ENCODE assay signal across 34 cellular contexts in genomic region chr13:78443839-78444238, GRCh38.
DNase-seq lines count a peak whose midpoint lies in the region; ATAC-seq, FAIRE-seq and TF ChIP-seq lines count a peak whose summit lies in the region.
"Had no signal": no experiment of that assay in that cellular context is flagged by ENCODE, and none has a peak within 500 bp of the region (broad histone marks: within the 10 kb centered on the region; RNA-seq: fewer than 3 reads in every experiment).

No MANE protein-coding gene starts in this region.

- no peaks in the 10 kb centered on the region for H3K9me3 ChIP-seq in HepG2 (ENCODE audit: low read length)
- H3K9me3 ChIP-seq in right lobe of liver, result no peaks in the 10 kb centered on the region
- H3K9me3 ChIP-seq in A549, result no peaks in the 10 kb centered on the region
- no peaks in the 10 kb centered on the region for H3K9me3 ChIP-seq in IMR-90 (ENCODE audit: control insufficient read depth, insufficient read depth, low read length)
- no peaks in the 10 kb centered on the region for H3K9me3 ChIP-seq in K562 (replicated peaks; ENCODE audit: control insufficient read depth, insufficient read depth, low read depth, low read length)
- no peaks in the 10 kb centered on the region for H3K9me3 ChIP-seq in GM23248 (ENCODE audit: low read depth)
- H3K9me3 ChIP-seq: BE2C; BLaER1; BLaER1 treated with 17β-estradiol and CSF1 and Interleukin-3, amounts not matched to agents 10 nM and 100 nM; Caco-2 had no signal

- H4K20me1 ChIP-seq in HepG2 (ENCODE audit: insufficient read depth, low read length) (no peaks in the 10 kb centered on the region), IMR-90 (ENCODE audit: insufficient read depth, low read length) (no peaks in the 10 kb centered on the region), K562 (replicated peaks; ENCODE audit: control insufficient read depth, insufficient read depth, low read length) (no peaks in the 10 kb centered on the region), GM23248 (ENCODE audit: insufficient read depth) (no peaks in the 10 kb centered on the region)
- H4K20me1 ChIP-seq: BLaER1; BLaER1 treated with 17β-estradiol and CSF1 and Interleukin-3, amounts not matched to agents 10 nM and 100 nM had no signal

- intact Hi-C loops in HepG2 (cut with micrococcal nuclease; ENCODE audit: unreplicated experiment), result no loop called here
- intact Hi-C loops in right lobe of liver (cut with DNase I), result no loop called here
- intact Hi-C loops in IMR-90 (cut with micrococcal nuclease), result no loop called here
- intact Hi-C loops in K562 (cut with micrococcal nuclease), result no loop called here

- TF ChIP-seq EP300 in HepG2 (IDR thresholded peaks at IDR 0.05; ENCODE audit: low read depth in 2 of 2, low read length in 2 of 2) (no peak), HepG2 (CRISPR knock-in tag; IDR thresholded peaks at IDR 0.05; ENCODE audit: borderline replicate concordance) (no peak), A549 (IDR thresholded peaks at IDR 0.05) (no peak), K562 (IDR thresholded peaks at IDR 0.05; ENCODE audit: low read length) (no peak)

- H2AFZ ChIP-seq in HepG2 (ENCODE audit: low read length) (no peak overlapping the region), IMR-90 (replicated peaks; ENCODE audit: low read length, poor library complexity) (no peak overlapping the region), K562 (ENCODE audit: low read depth, low read length) (no peak overlapping the region), GM23248 (no peak overlapping the region)

- TF ChIP-seq POLR2A in HepG2 (IDR thresholded peaks at IDR 0.05; ENCODE audit: insufficient read depth in 1 of 2, low read depth in 2 of 2, low read length in 2 of 2), result no peak
- TF ChIP-seq POLR2A in right lobe of liver (IDR thresholded peaks at IDR 0.05), result no peak
- no peak for TF ChIP-seq POLR2A in A549 (IDR thresholded peaks at IDR 0.05; ENCODE audit: low read length)
- TF ChIP-seq POLR2A in IMR-90 (IDR thresholded peaks at IDR 0.05; ENCODE audit: low read depth, low read length), result no peak
- TF ChIP-seq POLR2A in K562 (conservative IDR thresholded peaks at IDR 0.05), result no peak

- CTCF ChIA-PET in HepG2 (lab: Yijun Ruan, JAX; ENCODE audit: low intra/inter-chr PET ratio, low total read pairs) (no interaction called here), A549 (lab: Yijun Ruan, JAX) (no interaction called here), IMR-90 (lab: Yijun Ruan, JAX) (no interaction called here), K562 (lab: Yijun Ruan, JAX; ENCODE audit: low intra/inter-chr PET ratio) (no interaction called here)

- H3K36me3 ChIP-seq in HepG2 (replicated peaks in 1 of 2; ENCODE audit: control insufficient read depth in 1 of 2, insufficient read depth in 2 of 2, low read length in 2 of 2) (no peaks in the 10 kb centered on the region), right lobe of liver (no peaks in the 10 kb centered on the region), IMR-90 (ENCODE audit: control insufficient read depth, insufficient read depth, low read length) (no peaks in the 10 kb centered on the region), K562 (ENCODE audit: control insufficient read depth, insufficient read depth, low read length) (no peaks in the 10 kb centered on the region), GM23248 (ENCODE audit: low read depth) (no peaks in the 10 kb centered on the region)
- H3K36me3 ChIP-seq: BE2C; BLaER1; BLaER1 treated with 17β-estradiol and CSF1 and Interleukin-3, amounts not matched to agents 10 nM and 100 nM had no signal

- H3K79me1 ChIP-seq in IMR-90 (ENCODE audit: low read depth in 1 of 2, low read length in 2 of 2), result no peaks in the 10 kb centered on the region

- dilution Hi-C loops in IMR-90 (cut with HindIII; ENCODE audit: low sequenced_read_pairs, unreplicated experiment), result no loop called here

- H4K5ac ChIP-seq in IMR-90 (ENCODE audit: low read depth, low read length), result no peak overlapping the region

- H3K9me2 ChIP-seq in GM23248 (ENCODE audit: insufficient read depth), result no peaks in the 10 kb centered on the region

- H3K4ac ChIP-seq in IMR-90 (ENCODE audit: low read depth, low read length), result no peak overlapping the region

- H3K4me1 ChIP-seq in HepG2 (ENCODE audit: insufficient read depth, low read length) (no peaks in the 10 kb centered on the region), right lobe of liver (peaks cover 0 to under 1% (median 0%) of the 10 kb centered on the region in 4 donors), A549 (no peaks in the 10 kb centered on the region), IMR-90 (ENCODE audit: control insufficient read depth, insufficient read depth, low read length) (no peaks in the 10 kb centered on the region), K562 (replicated peaks in 1 of 2; ENCODE audit: control insufficient read depth in 2 of 2, insufficient read depth in 2 of 2, low read length in 2 of 2) (no peaks in the 10 kb centered on the region), GM23248 (ENCODE audit: insufficient read depth) (no peaks in the 10 kb centered on the region)
- H3K4me1 ChIP-seq: BE2C, BLaER1 had no signal

- FAIRE-seq in HepG2 (lab: Jason Lieb, UNC) (no peak), A549 (lab: Jason Lieb, UNC) (no peak), K562 (lab: Jason Lieb, UNC) (no peak)
- FAIRE-seq: A204.1, D721Med had no signal

- TF ChIP-seq RAD21 in HepG2 (CRISPR knock-in tag; IDR thresholded peaks at IDR 0.05) (no peak), A549 (conservative IDR thresholded peaks at IDR 0.05 in 1 of 2, IDR thresholded peaks at IDR 0.05 in 1 of 2) (no peak), IMR-90 (IDR thresholded peaks at IDR 0.05; ENCODE audit: low read length) (no peak), K562 (CRISPR knock-in tag; conservative IDR thresholded peaks at IDR 0.05 in 1 of 2, IDR thresholded peaks at IDR 0.05 in 1 of 2) (no peak)

- no peak overlapping the region for H3K9ac ChIP-seq in HepG2 (ENCODE audit: insufficient read depth, low read depth, low read length)
- H3K9ac ChIP-seq in IMR-90 (ENCODE audit: low read depth, low read length), result no peak overlapping the region
- no peak overlapping the region for H3K9ac ChIP-seq in K562 (ENCODE audit: insufficient read depth in 1 of 2, low read depth in 2 of 2, low read length in 2 of 2)
- no peak overlapping the region for H3K9ac ChIP-seq in GM23248
- H3K9ac ChIP-seq: BLaER1; BLaER1 treated with 17β-estradiol and CSF1 and Interleukin-3, amounts not matched to agents 10 nM and 100 nM had no signal

- H3K23ac ChIP-seq in IMR-90 (ENCODE audit: low read depth, low read length), result no peak overlapping the region

- BruUV-seq in HepG2 (replicated peaks; lab: Mats Ljungman, UMichigan), result no TSS peak
- BruUV-seq in IMR-90 (replicated peaks; lab: Mats Ljungman, UMichigan), result no TSS peak
- no TSS peak for BruUV-seq in K562 (replicated peaks; lab: Mats Ljungman, UMichigan)

- WGBS in HepG2 (ENCODE audit: low lambda C conversion rate), result 14% methylated on average over 4 of the region's 4 CpGs
- 46% methylated on average over 1 of the region's 4 CpGs for WGBS in right lobe of liver (ENCODE audit: insufficient coverage, low coverage, low lambda C conversion rate, missing lambda C conversion rate)
- WGBS in A549 (ENCODE audit: missing lambda C conversion rate), result 29% methylated on average over 4 of the region's 4 CpGs
- no CpG with 5 or more reads among the region's 4 CpGs for WGBS in IMR-90 (ENCODE audit: extremely low coverage in 2 of 2, insufficient read length in 1 of 2), 2 experiments
- WGBS in K562 (ENCODE audit: insufficient coverage, low coverage, missing lambda C conversion rate), result 0% methylated on average over 4 of the region's 4 CpGs
- WGBS in GM23248 (ENCODE audit: low coverage in 1 of 2, low lambda C conversion rate in 2 of 2, missing lambda C conversion rate in 2 of 2), 2 experiments, result 23 to 32% methylated on average over 4 of the region's 4 CpGs

- H2AK9ac ChIP-seq in IMR-90 (replicated peaks; ENCODE audit: low read depth, low read length, poor library complexity), result no peak overlapping the region

- DNase-seq in HepG2 (ENCODE audit: low spot score), result no peak
- DNase-seq in right lobe of liver, result no peak
- DNase-seq in A549 (ENCODE audit: low read depth in 1 of 2, low spot score in 1 of 2), result no peak
- DNase-seq in IMR-90, result no peak
- DNase-seq in K562 (ENCODE audit: extremely low read depth in 1 of 4, low spot score in 3 of 4), result no peak
- DNase-seq in stimulated activated CD4-positive, alpha-beta T cell treated with anti-CD3 and anti-CD28 coated beads, Interleukin-4, amount 100 ng/mL, for 24 hours, result no peak
- DNase-seq in GM23248, result no peak
- DNase-seq: 8988T; ACHN; AML-193; BE2C; C1 segment of cervical spinal cord; Caco-2; Calu3; CD4-positive, alpha-beta memory T cell; CD4-positive, alpha-beta T cell; CD4-positive, CD25-positive, alpha-beta regulatory T cell; CD8-positive, alpha-beta memory T cell; CD8-positive, alpha-beta T cell; COR-L47; DMS 273 treated with DMSO at 0.1 percent for 48 hours; DMS153; DMS53; DMS79; DMS79 treated with DMSO at 0.1 percent for 48 hours; DND-41; EL had no signal

- no peaks in the 10 kb centered on the region; a peak in 1 of 5 replicates for H3K27me3 ChIP-seq in HepG2 (ENCODE audit: control insufficient read depth in 1 of 2, insufficient read depth in 2 of 2, low read length in 2 of 2)
- H3K27me3 ChIP-seq in right lobe of liver, result no peaks in the 10 kb centered on the region
- no peaks in the 10 kb centered on the region for H3K27me3 ChIP-seq in IMR-90 (ENCODE audit: control insufficient read depth, insufficient read depth, low read length)
- no peaks in the 10 kb centered on the region for H3K27me3 ChIP-seq in K562 (ENCODE audit: control insufficient read depth in 2 of 2, insufficient read depth in 2 of 2, low read length in 2 of 2)
- no peaks in the 10 kb centered on the region for H3K27me3 ChIP-seq in GM23248 (replicated peaks; ENCODE audit: insufficient read depth)
- H3K27me3 ChIP-seq: BE2C; BLaER1; BLaER1 treated with 17β-estradiol and CSF1 and Interleukin-3, amounts not matched to agents 10 nM and 100 nM had no signal

- no peak overlapping the region for H3K56ac ChIP-seq in IMR-90 (ENCODE audit: extremely low read depth, insufficient read depth, low read length)

- no peak overlapping the region for H2BK120ac ChIP-seq in IMR-90 (ENCODE audit: low read depth, low read length)

- H3K4me3 ChIP-seq in HepG2 (replicated peaks in 1 of 3; ENCODE audit: insufficient read depth in 1 of 3, low read depth in 2 of 3, low read length in 3 of 3) (no peak overlapping the region), right lobe of liver (no peak overlapping the region), A549 (no peak overlapping the region), IMR-90 (ENCODE audit: insufficient read depth, low read depth, low read length) (no peak overlapping the region), K562 (no peak overlapping the region), GM23248 (no peak overlapping the region)
- H3K4me3 ChIP-seq: BLaER1; BLaER1 treated with 17β-estradiol and CSF1 and Interleukin-3, amounts not matched to agents 10 nM and 100 nM had no signal

- no peak overlapping the region for H3K4me2 ChIP-seq in HepG2 (ENCODE audit: low read depth, low read length)
- no peak overlapping the region for H3K4me2 ChIP-seq in A549
- H3K4me2 ChIP-seq in IMR-90 (ENCODE audit: low read depth, low read length), result no peak overlapping the region
- H3K4me2 ChIP-seq in K562 (ENCODE audit: insufficient read depth, low read length), result no peak overlapping the region
- no peak overlapping the region for H3K4me2 ChIP-seq in GM23248 (ENCODE audit: unreplicated experiment)
- H3K4me2 ChIP-seq: BLaER1; BLaER1 treated with 17β-estradiol and CSF1 and Interleukin-3, amounts not matched to agents 10 nM and 100 nM had no signal

- no peaks in the 10 kb centered on the region for H3K9me1 ChIP-seq in IMR-90 (ENCODE audit: insufficient read depth, low read length)
- H3K9me1 ChIP-seq in K562 (ENCODE audit: control insufficient read depth, insufficient read depth, low read length), result no peaks in the 10 kb centered on the region

- TF ChIP-seq CTCF in HepG2 (CRISPR knock-in tag; IDR thresholded peaks at IDR 0.05) (no peak), right lobe of liver (IDR thresholded peaks at IDR 0.05) (no peak), A549 (IDR thresholded peaks at IDR 0.05) (no peak), IMR-90 (conservative IDR thresholded peaks at IDR 0.05; ENCODE audit: low read depth, low read length) (no peak), K562 (IDR thresholded peaks at IDR 0.05 in 2 of 3, conservative IDR thresholded peaks at IDR 0.05 in 1 of 3; ENCODE audit: insufficient read depth in 2 of 3, low read depth in 1 of 3, low read length in 3 of 3) (no peak)

- H2BK20ac ChIP-seq in IMR-90 (ENCODE audit: low read depth, low read length), result no peak overlapping the region

- no peak overlapping the region for H3K14ac ChIP-seq in IMR-90 (replicated peaks; ENCODE audit: low read depth, low read length)

- no peaks in the 10 kb centered on the region for H3F3A ChIP-seq in GM23248 (ENCODE audit: insufficient read depth)

- no peak overlapping the region for H3K27ac ChIP-seq in HepG2 (ENCODE audit: extremely low read length, insufficient read depth, low read length)
- H3K27ac ChIP-seq in right lobe of liver, result no peak overlapping the region
- H3K27ac ChIP-seq in A549, result no peak overlapping the region
- H3K27ac ChIP-seq in IMR-90 (ENCODE audit: insufficient read depth, low read length), result no peak overlapping the region
- no peak overlapping the region for H3K27ac ChIP-seq in K562 (ENCODE audit: extremely low read depth, low read depth, low read length)
- H3K27ac ChIP-seq in GM23248, result no peak overlapping the region
- H3K27ac ChIP-seq: 22Rv1; BLaER1; BLaER1 treated with 17β-estradiol and CSF1 and Interleukin-3, amounts not matched to agents 10 nM and 100 nM; C4-2B had no signal

- H4K91ac ChIP-seq in IMR-90 (ENCODE audit: insufficient read depth, low read depth, low read length), result no peak overlapping the region

- no peak overlapping the region for H3K18ac ChIP-seq in IMR-90 (ENCODE audit: low read depth, low read length)

- H3K79me2 ChIP-seq in HepG2 (ENCODE audit: insufficient read depth, low read length) (no peaks in the 10 kb centered on the region), K562 (ENCODE audit: control insufficient read depth, insufficient read depth, low read length) (no peaks in the 10 kb centered on the region), GM23248 (ENCODE audit: insufficient read depth) (no peaks in the 10 kb centered on the region)

- H4K8ac ChIP-seq in IMR-90 (ENCODE audit: low read depth in 2 of 2, low read length in 2 of 2), result no peak overlapping the region

- no peak for ATAC-seq in HepG2
- no peak for ATAC-seq in right lobe of liver
- ATAC-seq in A549, result no peak
- no peak for ATAC-seq in IMR-90 (ENCODE audit: low read depth)
- no peak for ATAC-seq in K562
- ATAC-seq in GM18520 (IDR thresholded peaks at IDR 0.05; ENCODE audit: unreplicated experiment), result no peak
- ATAC-seq: CD8-positive, alpha-beta T cell had no signal

- POLR2A ChIA-PET in HepG2 (lab: Yijun Ruan, JAX) (no interaction called here), A549 (lab: Yijun Ruan, JAX) (no interaction called here), IMR-90 (lab: Charles Lee; ENCODE audit: unreplicated experiment) (no interaction called here), K562 (lab: Yijun Ruan, JAX) (no interaction called here)

- in situ Hi-C loops in HepG2 (cut with HindIII; ENCODE audit: extremely low pct_ligation_motif_present, low pct_unique_long_range_greater_than_20kb), result no loop called here
- in situ Hi-C loops in IMR-90 (cut with MboI; ENCODE audit: low sequenced_read_pairs), result no loop called here
- in situ Hi-C loops in K562 (cut with MboI), result no loop called here
- in situ Hi-C loops in GM23248 (cut with MboI), result no loop called here

- H2BK15ac ChIP-seq in IMR-90 (ENCODE audit: low read depth, low read length), result no peak overlapping the region

- H2AK5ac ChIP-seq in IMR-90 (ENCODE audit: low read depth, low read length), result no peak overlapping the region

- no peak overlapping the region for H2BK5ac ChIP-seq in IMR-90 (ENCODE audit: low read depth, low read length, poor library complexity, severe bottlenecking)

Comparison
In these comparisons a context has a peak if more than half of its experiments do, and no peak if none do; other contexts are left out.
1. Of the 241 proteins assayed by ChIP-seq in both HepG2 and K562: peak only in HepG2: MAFK; only in K562: none; in both: MAFF; in neither: 239.